24 cellular contexts compared by ENCODE assay signal in genomic region chr12:16153273-16153672, GRCh38.
"Had no signal": no experiment of that assay in that cellular context is flagged by ENCODE, and none has a peak within 500 bp of the region (broad histone marks: within the 10 kb centered on the region; RNA-seq: fewer than 3 reads in every experiment).

No MANE protein-coding gene starts in this region.

- H3K4me1 ChIP-seq: stomach, suprapubic skin, testis, thyroid gland, tibial artery, upper lobe of left lung, upper lobe of right lung, uterus, vagina had no signal

- H3K9me3 ChIP-seq: stomach, suprapubic skin, testis, thoracic aorta, thyroid gland, tibial artery, tibial nerve, transverse colon, upper lobe of left lung, upper lobe of right lung, uterus, vagina had no signal

- H3K27ac ChIP-seq: stomach, suprapubic skin, testis, thoracic aorta, thyroid gland, tibial artery, tibial nerve, transverse colon, upper lobe of left lung, upper lobe of right lung, uterus, vagina had no signal

- H3K27me3 ChIP-seq: stomach, suprapubic skin, testis, thyroid gland, tibial artery, tibial nerve, transverse colon, upper lobe of left lung, upper lobe of right lung, uterus, vagina had no signal

- DNase-seq: stimulated activated CD4-positive, alpha-beta T cell treated with anti-CD3 and anti-CD28 coated beads, Interleukin-2, amount 100 ng/mL, for 48 hours; stimulated activated CD4-positive, alpha-beta T cell treated with anti-CD3 and anti-CD28 coated beads, Interleukin-4, amount 100 ng/mL, for 1 hour; stimulated activated CD4-positive, alpha-beta T cell treated with anti-CD3 and anti-CD28 coated beads, Interleukin-4, amount 100 ng/mL, for 24 hours; stimulated activated CD4-positive, alpha-beta T cell treated with anti-CD3 and anti-CD28 coated beads, Interleukin-4, amount 100 ng/mL, for 4 hours; stimulated activated CD8-positive, alpha-beta memory T cell treated with anti-CD3 and anti-CD28 coated beads, Interleukin-4, amount 100 ng/mL, for 48 hours; stimulated activated naive B cell treated with anti-CD40 and anti-IgM and Interleukin-4, amounts not matched to agents 10 μg/mL and 1 μg/mL and 100 μg/mL, for 72 hours; stimulated activated naive CD4-positive, alpha-beta T cell; stimulated activated naive CD4-positive, alpha-beta T cell treated with Interleukin-2 at 50 U/mL for 16 hours; stimulated activated naive CD8-positive, alpha-beta T cell treated with anti-CD3 and anti-CD28 coated beads, Interleukin-15, amount 100 ng/mL, for 72 hours; stimulated activated naive CD8-positive, alpha-beta T cell treated with anti-CD3 and anti-CD28 coated beads, Interleukin-15, Interleukin-2, amounts not matched to agents 100 U/mL and 50 U/mL, for 24 hours; stomach; substantia nigra; testis; thyroid gland; tibial artery; transverse colon; trophoblast cell; upper lobe of left lung; upper lobe of right lung; uterus had no signal

- H3K36me3 ChIP-seq: stomach, suprapubic skin, thoracic aorta, thyroid gland, tibial artery, tibial nerve, transverse colon, upper lobe of left lung, upper lobe of right lung, uterus, vagina had no signal

- H3K4me3 ChIP-seq: stomach, suprapubic skin, testis, thoracic aorta, thyroid gland, tibial artery, tibial nerve, transverse colon, upper lobe of left lung, upper lobe of right lung, uterus, vagina had no signal
